Comparison of ENCODE assay signal across 14 cellular contexts in genomic region chr7:106223156-106223555, GRCh38.
A peak's percentile ranks its signal among the peaks of the same experiment; 100 is the strongest.
DNase-seq lines count a peak whose midpoint lies in the region; TF ChIP-seq lines count a peak whose summit lies in the region.
"Had no signal": no experiment of that assay in that cellular context is flagged by ENCODE, and none has a peak within 500 bp of the region (broad histone marks: within the 10 kb centered on the region; RNA-seq: fewer than 3 reads in every experiment).

No MANE protein-coding gene starts in this region.

- H3K36me3 ChIP-seq in suprapubic skin: no peaks in the 10 kb centered on the region
- H3K36me3 ChIP-seq: HAP-1, SJSA1 had no signal

- DNase-seq in NCI-H1417 (lab: John Stamatoyannopoulos, UW) (peak in 2 of 3 experiments; percentile 22 to 47), NCI-H1417 treated with DMSO at 0.1 percent for 48 hours (lab: John Stamatoyannopoulos, UW) (no peak), NCI-H1694 treated with DMSO at 0.1 percent for 48 hours (lab: John Stamatoyannopoulos, UW) (peak; percentile 83), cerebellum (ENCODE audit: low spot score) (peak; percentile 34), suprapubic skin (ENCODE audit: low spot score in 2 of 2) (no peak), HuH-7.5 (ENCODE audit: low spot score) (no peak), HPDE6-E6E7 (ENCODE audit: extremely low spot score) (no peak), activated gamma-delta T cell treated with Interleukin-2 at 50 U/mL for 16 hours (no peak)
- DNase-seq: NCI-H1436, NCI-H2107, NCI-H510A, RPMI8226 had no signal

- H3K4me1 ChIP-seq in suprapubic skin: peaks cover 29% of the 10 kb centered on the region
- H3K4me1 ChIP-seq: HAP-1, SJSA1 had no signal

- WGBS in suprapubic skin: 75% methylated on average over 4 of the region's 4 CpGs

- no peaks in the 10 kb centered on the region for H3K27me3 ChIP-seq in suprapubic skin
- H3K27me3 ChIP-seq: SJSA1 had no signal

- H3K9me3 ChIP-seq in suprapubic skin: no peaks in the 10 kb centered on the region
- H3K9me3 ChIP-seq: HAP-1, SJSA1 had no signal

- H3K4me3 ChIP-seq in suprapubic skin: no peak overlapping the region
- H3K4me3 ChIP-seq: HAP-1, SJSA1 had no signal

- no peak for TF ChIP-seq CTCF in suprapubic skin (IDR thresholded peaks at IDR 0.05)

- H3K27ac ChIP-seq in suprapubic skin: peak overlapping the region; percentile 16
- H3K27ac ChIP-seq: SJSA1 had no signal

- TF ChIP-seq EP300 in suprapubic skin (IDR thresholded peaks at IDR 0.05): no peak

- no peak for TF ChIP-seq POLR2A in suprapubic skin (IDR thresholded peaks at IDR 0.05)

Comparison
In these comparisons a context has a peak if more than half of its experiments do, and no peak if none do; other contexts are left out.
1. DNase-seq: peak in NCI-H1417 (2 of 3), NCI-H1694 treated with DMSO at 0.1 percent for 48 hours (single experiment) and cerebellum (single experiment); none in NCI-H1417 treated with DMSO at 0.1 percent for 48 hours (single experiment), suprapubic skin (0 of 2), HuH-7.5 (single experiment), HPDE6-E6E7 (single experiment) and activated gamma-delta T cell treated with Interleukin-2 at 50 U/mL for 16 hours (single experiment).